ENCODE assay signal across 36 cellular contexts in genomic region chr3:66077973-66078372, GRCh38. TPM values are rescaled to one million over a fixed set of nuclear protein-coding genes. Genes with fewer than 3 reads are reported as not detected.
A peak's percentile ranks its signal among the peaks of the same experiment; 100 is the strongest.
DNase-seq lines count a peak whose midpoint lies in the region; ATAC-seq, FAIRE-seq and TF ChIP-seq lines count a peak whose summit lies in the region.
"Had no signal": no experiment of that assay in that cellular context is flagged by ENCODE, and none has a peak within 500 bp of the region (broad histone marks: within the 10 kb centered on the region; RNA-seq: fewer than 3 reads in every experiment).

No MANE protein-coding gene starts in this region.

- H4K91ac ChIP-seq in mesenchymal stem cell (ENCODE audit: low read length), result no peak overlapping the region

- H3K27ac ChIP-seq in SK-N-SH (ENCODE audit: low read depth in 2 of 2, low read length in 1 of 2), result peak overlapping the region in 1 of 2 experiments; percentile 95; a peak in 3 of 4 replicates
- H3K27ac ChIP-seq in HepG2 (ENCODE audit: extremely low read length, insufficient read depth, low read length), result no peak overlapping the region
- no peak overlapping the region for H3K27ac ChIP-seq in right lobe of liver
- H3K27ac ChIP-seq in mesenchymal stem cell (ENCODE audit: low read length, poor library complexity, severe bottlenecking), result no peak overlapping the region
- peak overlapping the region in 2 of 3 donors; percentile 77 to 89 for H3K27ac ChIP-seq in thyroid gland
- H3K27ac ChIP-seq: 22Rv1; A549; BLaER1; BLaER1 treated with 17β-estradiol and CSF1 and Interleukin-3, amounts not matched to agents 10 nM and 100 nM; C4-2B had no signal

- FAIRE-seq in HepG2 (lab: Jason Lieb, UNC), result no peak
- FAIRE-seq: A204.1, A549, D721Med had no signal

- H4K20me1 ChIP-seq in SK-N-SH (ENCODE audit: insufficient read depth) (no peaks in the 10 kb centered on the region), HepG2 (ENCODE audit: insufficient read depth, low read length) (no peaks in the 10 kb centered on the region)
- H4K20me1 ChIP-seq: BLaER1; BLaER1 treated with 17β-estradiol and CSF1 and Interleukin-3, amounts not matched to agents 10 nM and 100 nM had no signal

- TF ChIP-seq RAD21 in SK-N-SH (IDR thresholded peaks at IDR 0.05; ENCODE audit: low read length) (no peak), HepG2 (CRISPR knock-in tag; IDR thresholded peaks at IDR 0.05) (no peak)

- H3K9me3 ChIP-seq in SK-N-SH (no peaks in the 10 kb centered on the region), HepG2 (ENCODE audit: low read length) (no peaks in the 10 kb centered on the region), right lobe of liver (no peaks in the 10 kb centered on the region), mesenchymal stem cell (ENCODE audit: control insufficient read depth, low read length) (no peaks in the 10 kb centered on the region), thyroid gland (no peaks in the 10 kb centered on the region)
- H3K9me3 ChIP-seq: A549; BE2C; BLaER1; BLaER1 treated with 17β-estradiol and CSF1 and Interleukin-3, amounts not matched to agents 10 nM and 100 nM; Caco-2 had no signal

- H3K23ac ChIP-seq in mesenchymal stem cell (ENCODE audit: low read length in 2 of 2), result no peak overlapping the region

- no peak for TF ChIP-seq CTCF in SK-N-SH (IDR thresholded peaks at IDR 0.05)
- TF ChIP-seq CTCF in HepG2 (CRISPR knock-in tag; IDR thresholded peaks at IDR 0.05), result no peak
- TF ChIP-seq CTCF in right lobe of liver (IDR thresholded peaks at IDR 0.05), result no peak
- no peak for TF ChIP-seq CTCF in thyroid gland (IDR thresholded peaks at IDR 0.05)

- H3K4me1 ChIP-seq in SK-N-SH (ENCODE audit: control insufficient read depth in 1 of 2, insufficient read depth in 2 of 2, low read depth in 1 of 2, low read length in 1 of 2) (peaks cover 7 to 19% of the 10 kb centered on the region in 2 experiments; a peak in 3 of 4 replicates), HepG2 (ENCODE audit: insufficient read depth, low read length) (peaks cover 27% of the 10 kb centered on the region), right lobe of liver (peaks cover 0 to 15% (median 2%) of the 10 kb centered on the region in 4 donors), mesenchymal stem cell (ENCODE audit: control insufficient read depth, insufficient read depth, low read depth, low read length) (no peaks in the 10 kb centered on the region), thyroid gland (peaks cover 3 to 15% of the 10 kb centered on the region in 2 donors)
- H3K4me1 ChIP-seq: A549; BLaER1; BLaER1 treated with 17β-estradiol and CSF1 and Interleukin-3, amounts not matched to agents 10 nM and 100 nM had no signal

- no peak overlapping the region for H2BK12ac ChIP-seq in mesenchymal stem cell (ENCODE audit: low read length in 2 of 2)

- no peak overlapping the region for H3K14ac ChIP-seq in mesenchymal stem cell (ENCODE audit: low read length in 2 of 2)

- no peak overlapping the region for H3K4ac ChIP-seq in mesenchymal stem cell (ENCODE audit: low read depth in 1 of 2, low read length in 2 of 2)

- H2BK120ac ChIP-seq in mesenchymal stem cell (ENCODE audit: low read depth, low read length), result no peak overlapping the region

- no peak overlapping the region for H2BK5ac ChIP-seq in mesenchymal stem cell (ENCODE audit: low read depth, low read length, poor library complexity, severe bottlenecking)

- no peaks in the 10 kb centered on the region for H3K9me2 ChIP-seq in SK-N-SH

- H4K8ac ChIP-seq in mesenchymal stem cell (ENCODE audit: low read length), result no peak overlapping the region

- H3K79me2 ChIP-seq in SK-N-SH (ENCODE audit: insufficient read depth) (no peaks in the 10 kb centered on the region), HepG2 (ENCODE audit: insufficient read depth, low read length) (no peaks in the 10 kb centered on the region)

- TF ChIP-seq POLR2A in HepG2 (IDR thresholded peaks at IDR 0.05; ENCODE audit: insufficient read depth in 1 of 2, low read depth in 2 of 2, low read length in 2 of 2) (no peak), right lobe of liver (IDR thresholded peaks at IDR 0.05) (no peak), thyroid gland (IDR thresholded peaks at IDR 0.05) (no peak)

- no peaks in the 10 kb centered on the region for H3K36me3 ChIP-seq in SK-N-SH (replicated peaks in 1 of 2; ENCODE audit: control insufficient read depth in 1 of 2, insufficient read depth in 2 of 2, low read length in 1 of 2)
- no peaks in the 10 kb centered on the region for H3K36me3 ChIP-seq in HepG2 (replicated peaks in 1 of 2; ENCODE audit: control insufficient read depth in 1 of 2, insufficient read depth in 2 of 2, low read length in 2 of 2)
- H3K36me3 ChIP-seq in right lobe of liver, result no peaks in the 10 kb centered on the region
- H3K36me3 ChIP-seq in mesenchymal stem cell (ENCODE audit: control insufficient read depth in 1 of 2, insufficient read depth in 2 of 2, low read depth in 1 of 2, low read length in 2 of 2), result no peaks in the 10 kb centered on the region
- H3K36me3 ChIP-seq in thyroid gland, result no peaks in the 10 kb centered on the region
- H3K36me3 ChIP-seq: BE2C; BLaER1; BLaER1 treated with 17β-estradiol and CSF1 and Interleukin-3, amounts not matched to agents 10 nM and 100 nM had no signal

- H3F3A ChIP-seq in SK-N-SH (replicated peaks; ENCODE audit: insufficient read depth), result peaks cover 22% of the 10 kb centered on the region

- H3K4me3 ChIP-seq in SK-N-SH (ENCODE audit: low read depth in 2 of 2, low read length in 1 of 2), result no peak overlapping the region
- no peak overlapping the region for H3K4me3 ChIP-seq in HepG2 (replicated peaks in 1 of 3; ENCODE audit: insufficient read depth in 1 of 3, low read depth in 2 of 3, low read length in 3 of 3)
- no peak overlapping the region for H3K4me3 ChIP-seq in right lobe of liver
- H3K4me3 ChIP-seq in mesenchymal stem cell (ENCODE audit: insufficient read depth in 1 of 2, low read depth in 1 of 2, low read length in 2 of 2), result no peak overlapping the region
- no peak overlapping the region for H3K4me3 ChIP-seq in thyroid gland (replicated peaks in 1 of 3)
- H3K4me3 ChIP-seq: A549; BLaER1; BLaER1 treated with 17β-estradiol and CSF1 and Interleukin-3, amounts not matched to agents 10 nM and 100 nM had no signal

- no peak overlapping the region for H2AK5ac ChIP-seq in mesenchymal stem cell (ENCODE audit: low read length, severe bottlenecking)

- BruUV-seq in HepG2 (replicated peaks; lab: Mats Ljungman, UMichigan), result no TSS peak

- DNase-seq in SK-N-SH, result no peak
- no peak for DNase-seq in HepG2 (ENCODE audit: low spot score)
- DNase-seq in right lobe of liver, result no peak
- DNase-seq in mesenchymal stem cell, result no peak
- DNase-seq in thyroid gland, result no peak
- no peak for DNase-seq in AG08396 (ENCODE audit: low spot score)
- no peak for DNase-seq in NCI-H187 treated with DMSO at 0.1 percent for 48 hours (lab: John Stamatoyannopoulos, UW)
- DNase-seq: 8988T; ACHN; AML-193; BE2C; C1 segment of cervical spinal cord; Caco-2; Calu3; CD4-positive, alpha-beta memory T cell; CD4-positive, alpha-beta T cell; CD4-positive, CD25-positive, alpha-beta regulatory T cell; CD8-positive, alpha-beta memory T cell; CD8-positive, alpha-beta T cell; COR-L47; DMS 273 treated with DMSO at 0.1 percent for 48 hours; DMS153; DMS53; DMS79; DMS79 treated with DMSO at 0.1 percent for 48 hours; DND-41; EL had no signal

- CTCF ChIA-PET in SK-N-SH (lab: Yijun Ruan, JAX), result interaction anchor here (1.0 kb wide), 1 partner anchor 21 kb away, joined by 4 read pairs; no protein-coding TSS in a partner anchor
- CTCF ChIA-PET in HepG2 (lab: Yijun Ruan, JAX; ENCODE audit: low intra/inter-chr PET ratio, low total read pairs), result no interaction called here

- no peaks in the 10 kb centered on the region for H3K79me1 ChIP-seq in mesenchymal stem cell (replicated peaks; ENCODE audit: low read length, poor library complexity, severe bottlenecking)

- POLR2A ChIA-PET in SK-N-SH (lab: Yijun Ruan, JAX), result no interaction called here
- POLR2A ChIA-PET in HepG2 (lab: Yijun Ruan, JAX), result no interaction called here

- ATAC-seq in SK-N-SH treated with all-trans-retinoic acid at 6 μM for 48 hours (no peak), HepG2 (no peak), right lobe of liver (no peak)
- ATAC-seq: A549; CD8-positive, alpha-beta T cell had no signal

- no peak overlapping the region for H2BK15ac ChIP-seq in mesenchymal stem cell (ENCODE audit: low read depth, poor library complexity, severe bottlenecking)

- intact Hi-C loops in HepG2 (cut with micrococcal nuclease; ENCODE audit: unreplicated experiment), result no loop called here
- intact Hi-C loops in right lobe of liver (cut with DNase I), result no loop called here
- intact Hi-C loops in thyroid gland (cut with DNase I), result no loop called here

- H3K18ac ChIP-seq in mesenchymal stem cell (ENCODE audit: low read depth in 1 of 2, low read length in 2 of 2), result no peak overlapping the region

- in situ Hi-C loops in HepG2 (cut with HindIII; ENCODE audit: extremely low pct_ligation_motif_present, low pct_unique_long_range_greater_than_20kb), result no loop called here

- TF ChIP-seq EP300 in SK-N-SH (IDR thresholded peaks at IDR 0.05; ENCODE audit: borderline replicate concordance in 1 of 2, low read depth in 1 of 2, low read length in 1 of 2) (no peak), HepG2 (IDR thresholded peaks at IDR 0.05; ENCODE audit: low read depth in 2 of 2, low read length in 2 of 2) (no peak), HepG2 (CRISPR knock-in tag; IDR thresholded peaks at IDR 0.05; ENCODE audit: borderline replicate concordance) (no peak)

- no peak overlapping the region for H3K9ac ChIP-seq in SK-N-SH
- H3K9ac ChIP-seq in HepG2 (ENCODE audit: insufficient read depth, low read depth, low read length), result no peak overlapping the region
- peak overlapping the region; percentile 75 for H3K9ac ChIP-seq in mesenchymal stem cell (ENCODE audit: low read length)
- H3K9ac ChIP-seq: BLaER1; BLaER1 treated with 17β-estradiol and CSF1 and Interleukin-3, amounts not matched to agents 10 nM and 100 nM had no signal

- H2AFZ ChIP-seq in SK-N-SH (ENCODE audit: low read depth) (no peak overlapping the region), HepG2 (ENCODE audit: low read length) (no peak overlapping the region), mesenchymal stem cell (ENCODE audit: low read depth, low read length) (no peak overlapping the region)

- H3K4me2 ChIP-seq in SK-N-SH (peak overlapping the region; percentile 46; the same call in 1 of the 2 replicates), HepG2 (ENCODE audit: low read depth, low read length) (no peak overlapping the region), mesenchymal stem cell (ENCODE audit: low read length, poor library complexity, severe bottlenecking) (no peak overlapping the region)
- H3K4me2 ChIP-seq: A549; BLaER1; BLaER1 treated with 17β-estradiol and CSF1 and Interleukin-3, amounts not matched to agents 10 nM and 100 nM had no signal

- H3K27me3 ChIP-seq in SK-N-SH (ENCODE audit: insufficient read depth) (no peaks in the 10 kb centered on the region), HepG2 (ENCODE audit: control insufficient read depth in 1 of 2, insufficient read depth in 2 of 2, low read length in 2 of 2) (0 out of 5 replicates have a peak, but pooled peaks cover 0 to under 1% of the 10 kb centered on the region in 2 experiments), right lobe of liver (no peaks in the 10 kb centered on the region), mesenchymal stem cell (ENCODE audit: control insufficient read depth in 1 of 2, insufficient read depth in 1 of 2, low read length in 2 of 2) (no peaks in the 10 kb centered on the region), thyroid gland (no peaks in the 10 kb centered on the region)
- H3K27me3 ChIP-seq: BE2C; BLaER1; BLaER1 treated with 17β-estradiol and CSF1 and Interleukin-3, amounts not matched to agents 10 nM and 100 nM had no signal

RNA-seq across cellular contexts. Expression of gene MAGI1, which starts 39.3 kb away (rescaled TPM):
- polyA plus RNA-seq in SK-N-SH (2012; rRNA removed) (10.3 and 11.1 TPM in 2 replicates), HepG2 (2011; rRNA removed) (22.2 and 24.6 TPM in 2 replicates)
- polyA plus RNA-seq in SK-N-SH (2012; cell fraction: cytosol; rRNA removed), result 7.0 and 8.2 TPM in 2 replicates
- 21.6 and 25.4 TPM in 2 replicates for polyA plus RNA-seq in SK-N-SH (2012; cell fraction: nucleus; rRNA removed)
- total RNA-seq in HepG2 (2016; rRNA removed; fragmentation: Illumina TruSeq; extraction: Trizol) (25.3 and 26.0 TPM in 2 replicates), right lobe of liver (10 to 100 TPM; 22.6 to 37.7 (median 26.9) TPM), thyroid gland (100 to 1,000 TPM in 1 of 4 donors, 10 to 100 TPM in 3; 60.5 to 123 (median 87.5) TPM)
- 19.7 and 22.4 TPM in 2 replicates for total RNA-seq in HepG2 (2016; cell fraction: cytosol; rRNA removed; fragmentation: Illumina TruSeq; extraction: Trizol; ENCODE audit: low read depth)
- 20.3 and 24.5 TPM in 2 replicates for total RNA-seq in HepG2 (2016; cell fraction: insoluble cytoplasmic fraction; rRNA removed; fragmentation: Illumina TruSeq; extraction: Trizol)
- total RNA-seq in HepG2 (2016; cell fraction: membrane; rRNA removed; fragmentation: Illumina TruSeq; extraction: Trizol), result 13.5 and 15.2 TPM in 2 replicates
- total RNA-seq in HepG2 (2016; cell fraction: nucleus; rRNA removed; fragmentation: Illumina TruSeq; extraction: Trizol), result 38.6 and 46.5 TPM in 2 replicates
- 16.2 and 18.5 TPM in 2 replicates for polyA plus RNA-seq in HepG2 (2011; cell fraction: cytosol; rRNA removed)
- polyA plus RNA-seq in HepG2 (2011; cell fraction: nucleus; rRNA removed), result 39.9 and 44.0 TPM in 2 replicates
- polyA plus RNA-seq in HepG2 (2012), result 22.8 and 24.7 TPM in 2 replicates
- polyA plus RNA-seq in HepG2 (2016; cell fraction: cytosol; fragmentation: Illumina TruSeq; extraction: Trizol; ENCODE audit: low read depth), result 0.42 and 0.67 TPM in 2 replicates
- polyA plus RNA-seq in HepG2 (2016; cell fraction: insoluble cytoplasmic fraction; fragmentation: Illumina TruSeq; extraction: Trizol; ENCODE audit: low read depth), result 12.8 and 14.8 TPM in 2 replicates
- 1.3 and 1.8 TPM in 2 replicates for polyA plus RNA-seq in HepG2 (2016; cell fraction: membrane; fragmentation: Illumina TruSeq; extraction: Trizol; ENCODE audit: low read depth)
- 24.7 and 30.8 TPM in 2 replicates for polyA plus RNA-seq in HepG2 (2016; cell fraction: nucleus; fragmentation: Illumina TruSeq; extraction: Trizol; ENCODE audit: insufficient read depth, low read depth)
- polyA minus RNA-seq in HepG2 (2011; rRNA and poly(A)+ RNA removed; ENCODE audit: low replicate concordance), result 5.0 and 41.6 TPM in 2 replicates
- 24.9 and 26.3 TPM in 2 replicates for polyA minus RNA-seq in HepG2 (2011; cell fraction: cytosol; rRNA and poly(A)+ RNA removed)
- 140 and 147 TPM in 2 replicates for polyA minus RNA-seq in HepG2 (2011; cell fraction: nucleus; rRNA and poly(A)+ RNA removed)
- polyA plus RNA-seq in mesenchymal stem cell (2013, experiment 1 of 2), result 5.9 TPM
- 5.6 TPM for polyA plus RNA-seq in mesenchymal stem cell (2013, experiment 2 of 2)
- total RNA-seq: CD4-positive, alpha-beta T cell; CD8-positive, alpha-beta T cell had no signal
- polyA plus RNA-seq: CD14-positive monocyte; CD4-positive, alpha-beta memory T cell; CD8-positive, alpha-beta memory T cell had no signal

Comparison
In these comparisons a context has a peak if more than half of its experiments do, and no peak if none do; other contexts are left out.
1. H3K27ac ChIP-seq: peak in thyroid gland (2 of 3); none in HepG2 (single experiment), right lobe of liver (0 of 3) and mesenchymal stem cell (single experiment).